In the genomic region with DNA sequence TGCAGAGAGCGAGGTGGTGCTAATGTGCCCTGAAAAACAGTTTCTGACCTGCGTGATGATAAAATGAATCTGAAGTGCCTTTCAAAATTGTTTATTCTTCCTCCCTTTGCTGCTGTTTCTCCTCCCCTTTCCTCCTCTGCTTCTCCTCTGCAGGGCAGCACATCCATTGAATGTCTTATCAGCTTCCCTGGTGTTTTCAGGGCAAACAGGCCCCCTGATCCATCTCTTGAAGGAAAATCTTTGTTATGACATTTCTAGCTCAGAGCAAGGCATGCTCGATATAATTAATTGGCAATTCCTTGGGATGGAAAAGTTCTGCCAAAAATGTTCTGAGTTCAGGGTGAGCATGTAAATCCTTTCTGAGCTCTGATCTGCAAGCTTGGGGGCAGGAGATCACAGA, we compare ENCODE assay signal across 21 cellular contexts.
DNase-seq lines count a peak whose midpoint lies in the region; ATAC-seq, FAIRE-seq and TF ChIP-seq lines count a peak whose summit lies in the region.
"Had no signal": no experiment of that assay in that cellular context is flagged by ENCODE, and none has a peak within 500 bp of the region (broad histone marks: within the 10 kb centered on the region; RNA-seq: fewer than 3 reads in every experiment).

No MANE protein-coding gene starts in this region.

- H2AFZ ChIP-seq in H1 (ENCODE audit: low read length): no peak overlapping the region
- H2AFZ ChIP-seq: GM23338 had no signal

- no peak overlapping the region for H3K9ac ChIP-seq in H1 (replicated peaks in 1 of 4; ENCODE audit: extremely low read depth in 1 of 4, low read depth in 3 of 4, low read length in 3 of 4)

- no peak for TF ChIP-seq RAD21 in H1 (IDR thresholded peaks at IDR 0.05 in 1 of 2, conservative IDR thresholded peaks at IDR 0.05 in 1 of 2; ENCODE audit: low read depth in 2 of 2, low read length in 2 of 2)

- H3K9me3 ChIP-seq in HEK293 (ENCODE audit: control insufficient read depth, insufficient read depth, low read depth, low read length) (no peaks in the 10 kb centered on the region), H1 (ENCODE audit: insufficient read depth in 2 of 2, low read depth in 1 of 2, low read length in 1 of 2) (no peaks in the 10 kb centered on the region), neutrophil (no peaks in the 10 kb centered on the region)
- H3K9me3 ChIP-seq: BE2C had no signal

- H3K79me2 ChIP-seq in H1 (ENCODE audit: control insufficient read depth in 1 of 2, insufficient read depth in 2 of 2, low read length in 2 of 2): no peaks in the 10 kb centered on the region

- H3K4ac ChIP-seq in H1 (replicated peaks; ENCODE audit: insufficient read length, low read depth, low read length): no peak overlapping the region

- H2BK5ac ChIP-seq in H1 (ENCODE audit: low read depth, low read length): no peak overlapping the region

- no peak overlapping the region for H3K56ac ChIP-seq in H1 (replicated peaks; ENCODE audit: insufficient read length, low read depth, low read length)

- H3K4me1 Mint-ChIP-seq in endothelial cell (ENCODE audit: unreplicated experiment): peaks cover 2% of the 10 kb centered on the region
- H3K4me1 Mint-ChIP-seq: CD4-positive, CD25-positive, alpha-beta regulatory T cell; CD8-positive, alpha-beta memory T cell; GM23338 had no signal

- H3K27me3 Mint-ChIP-seq in endothelial cell (ENCODE audit: unreplicated experiment): no peaks in the 10 kb centered on the region
- H3K27me3 Mint-ChIP-seq: CD4-positive, CD25-positive, alpha-beta regulatory T cell had no signal

- no peak overlapping the region for H4K91ac ChIP-seq in H1 (replicated peaks; ENCODE audit: insufficient read length, low read length)

- H3K79me1 ChIP-seq in H1 (ENCODE audit: low read depth, low read length): no peaks in the 10 kb centered on the region

- no peak overlapping the region for H3K4me2 ChIP-seq in H1 (ENCODE audit: insufficient read depth in 1 of 2, low read depth in 2 of 2, low read length in 2 of 2)
- H3K4me2 ChIP-seq: GM23338 had no signal

- H2BK15ac ChIP-seq in H1 (ENCODE audit: low read length): no peak overlapping the region

- H3K27me3 ChIP-seq in H1 (replicated peaks in 1 of 4; ENCODE audit: control insufficient read depth in 3 of 4, extremely low read depth in 1 of 4, insufficient read depth in 3 of 4, low read length in 3 of 4): no peaks in the 10 kb centered on the region; a peak in 1 of 7 replicates
- no peaks in the 10 kb centered on the region for H3K27me3 ChIP-seq in neutrophil
- H3K27me3 ChIP-seq: BE2C had no signal

- TF ChIP-seq CTCF in HEK293 (tag by site-specific recombination; IDR thresholded peaks at IDR 0.05) (no peak), H1 (IDR thresholded peaks at IDR 0.05; ENCODE audit: control extremely low read depth in 1 of 3, insufficient read depth in 1 of 3, low read depth in 1 of 3, low read length in 3 of 3) (no peak), neutrophil (IDR thresholded peaks at IDR 0.05) (no peak), endothelial cell (IDR thresholded peaks at IDR 0.05; ENCODE audit: unreplicated experiment) (no peak)

- CTCF ChIA-PET in HEK293 (lab: Yijun Ruan, JAX): interaction anchor here (0.6 kb wide), 1 partner anchor 53 kb away, joined by 3 read pairs; no protein-coding TSS in a partner anchor
- CTCF ChIA-PET in H1 (lab: Charles Lee; ENCODE audit: partially characterized antibody): interaction anchor here (0.6 kb wide), 1 partner anchor 733 kb away, joined by 4 read pairs; no protein-coding TSS in a partner anchor

- no peak for TF ChIP-seq EP300 in H1 (IDR thresholded peaks at IDR 0.05; ENCODE audit: borderline replicate concordance in 1 of 2, low read depth in 2 of 2, low read length in 2 of 2)

- H3K36me3 ChIP-seq in HEK293 (ENCODE audit: control insufficient read depth in 2 of 2, insufficient read depth in 1 of 2, low read length in 2 of 2) (no peaks in the 10 kb centered on the region), H1 (ENCODE audit: control insufficient read depth in 2 of 4, insufficient read depth in 4 of 4, low read length in 3 of 4) (no peaks in the 10 kb centered on the region), neutrophil (no peaks in the 10 kb centered on the region)
- H3K36me3 ChIP-seq: BE2C had no signal

- DNase-seq in H1 (ENCODE audit: low read depth in 1 of 2, low spot score in 2 of 2) (no peak), endothelial cell (ENCODE audit: low spot score) (no peak)
- DNase-seq: ACHN; BE2C; C1 segment of cervical spinal cord; CD4-positive, CD25-positive, alpha-beta regulatory T cell; CD8-positive, alpha-beta memory T cell; COR-L47; H7 had no signal

- TF ChIP-seq POLR2A in H1 (IDR thresholded peaks at IDR 0.05; ENCODE audit: control extremely low read depth in 1 of 2, low read depth in 2 of 2, low read length in 2 of 2): no peak

- no peak overlapping the region for H3K27ac ChIP-seq in HEK293 (ENCODE audit: extremely low read depth, low read depth, low read length)
- H3K27ac ChIP-seq in H1 (ENCODE audit: low read depth, low read length): no peak overlapping the region
- peak overlapping the region; percentile 76 for H3K27ac ChIP-seq in neutrophil

- POLR2A ChIA-PET in HEK293 (lab: Yijun Ruan, JAX) (no interaction called here), H1 (lab: Charles Lee; ENCODE audit: partially characterized antibody) (no interaction called here)

- no peak overlapping the region for H3K18ac ChIP-seq in H1 (ENCODE audit: extremely low read depth, low read length)

- ATAC-seq in SK-N-SH treated with all-trans-retinoic acid at 6 μM for 48 hours: no peak
- no peak for ATAC-seq in GM18520 (IDR thresholded peaks at IDR 0.05; ENCODE audit: unreplicated experiment)
- ATAC-seq: GM23338, HCT116, HepG2 had no signal

- H4K5ac ChIP-seq in H1 (ENCODE audit: insufficient read length, low read depth, low read length): no peak overlapping the region

- no peak overlapping the region for H2BK12ac ChIP-seq in H1 (ENCODE audit: low read depth, low read length)

- no peak overlapping the region for H2BK120ac ChIP-seq in H1 (replicated peaks; ENCODE audit: low read depth, low read length)

- WGBS in H1 (ENCODE audit: extremely low coverage in 1 of 2, insufficient coverage in 1 of 2, insufficient read length in 1 of 2, insufficient replicate concordance in 2 of 2, low coverage in 1 of 2, low lambda C conversion rate in 2 of 2, missing lambda C conversion rate in 1 of 2), 2 experiments: 90% methylated on average over 3 of the region's 3 CpGs; no CpG with 5 or more reads in 1 of the 2 experiments

- H2AK5ac ChIP-seq in H1 (ENCODE audit: low read depth, low read length): no peak overlapping the region

- H3K4me1 ChIP-seq in HEK293 (ENCODE audit: control insufficient read depth, insufficient read depth, low read length): no peaks in the 10 kb centered on the region; the same call in 1 of the 2 replicates
- no peaks in the 10 kb centered on the region for H3K4me1 ChIP-seq in H1 (replicated peaks in 1 of 4; ENCODE audit: control insufficient read depth in 3 of 4, insufficient read depth in 4 of 4, low read length in 3 of 4)
- H3K4me1 ChIP-seq in neutrophil (ENCODE audit: control insufficient read depth in 1 of 2, insufficient read depth in 1 of 2, low read depth in 1 of 2, low read length in 1 of 2): peaks cover 57 to 63% of the 10 kb centered on the region in 2 experiments

- H3K23ac ChIP-seq in H1 (ENCODE audit: insufficient read length): no peak overlapping the region

- FAIRE-seq in H1 (lab: Jason Lieb, UNC): no peak
- FAIRE-seq: A204.1, G401.6, GM12891, GM18507, HepG2 had no signal

- no peak overlapping the region for H4K8ac ChIP-seq in H1 (ENCODE audit: extremely low read depth, insufficient read depth, low read length)

- no peaks in the 10 kb centered on the region for H3K36me3 Mint-ChIP-seq in endothelial cell (ENCODE audit: low read depth, unreplicated experiment)
- H3K36me3 Mint-ChIP-seq: CD4-positive, CD25-positive, alpha-beta regulatory T cell; CD8-positive, alpha-beta memory T cell; IgD-negative memory B cell had no signal

- H4K20me1 ChIP-seq in H1 (replicated peaks in 1 of 2; ENCODE audit: control insufficient read depth in 1 of 2, insufficient read depth in 2 of 2, low read length in 2 of 2): no peaks in the 10 kb centered on the region

- no peak overlapping the region for H3K4me3 Mint-ChIP-seq in endothelial cell (ENCODE audit: unreplicated experiment)
- H3K4me3 Mint-ChIP-seq: CD4-positive, CD25-positive, alpha-beta regulatory T cell; CD8-positive, alpha-beta memory T cell; GM23338; IgD-negative memory B cell had no signal

- H2BK20ac ChIP-seq in H1 (ENCODE audit: low read length): no peak overlapping the region

- H3K9me3 Mint-ChIP-seq in endothelial cell (ENCODE audit: unreplicated experiment): no peaks in the 10 kb centered on the region
- H3K9me3 Mint-ChIP-seq: CD4-positive, CD25-positive, alpha-beta regulatory T cell; CD8-positive, alpha-beta memory T cell; GM23338; IgD-negative memory B cell had no signal

- H3K14ac ChIP-seq in H1 (ENCODE audit: insufficient read length): peak overlapping the region; percentile 18

- H3K27ac Mint-ChIP-seq in endothelial cell (ENCODE audit: unreplicated experiment): no peak overlapping the region
- H3K27ac Mint-ChIP-seq: CD4-positive, CD25-positive, alpha-beta regulatory T cell; CD8-positive, alpha-beta memory T cell; GM23338 had no signal

- no peaks in the 10 kb centered on the region for H3K23me2 ChIP-seq in H1 (ENCODE audit: low read depth, low read length)

- H3K4me3 ChIP-seq in HEK293 (ENCODE audit: low read depth, low read length): no peak overlapping the region
- no peak overlapping the region for H3K4me3 ChIP-seq in H1 (ENCODE audit: extremely low read depth in 1 of 4, insufficient read depth in 2 of 4, low read depth in 3 of 4, low read length in 4 of 4)
- no peak overlapping the region for H3K4me3 ChIP-seq in neutrophil (ENCODE audit: low read depth in 1 of 2, low read length in 1 of 2)
- H3K4me3 ChIP-seq: GM23338 had no signal

TF ChIP-seq in HEK293, 187 proteins besides CTCF, POLR2A, EP300 and RAD21:
- peak; percentile 81; the same call in 1 of the 2 replicates for TF ChIP-seq ZNF677 (tag by site-specific recombination; IDR thresholded peaks at IDR 0.05)
- no peak for TF ChIP-seq ZFP69B (tag by site-specific recombination; IDR thresholded peaks at IDR 0.05)
- TF ChIP-seq WT1 (tag by site-specific recombination; IDR thresholded peaks at IDR 0.05): peak; percentile 42
- peak; percentile 71 for TF ChIP-seq ZIC2 (tag by site-specific recombination; IDR thresholded peaks at IDR 0.05)

TF ChIP-seq in H1, 55 proteins besides CTCF, POLR2A, EP300 and RAD21 (continues in another document):
- TF ChIP-seq NANOG (IDR thresholded peaks at IDR 0.05; ENCODE audit: insufficient read depth, low read depth, low read length, poor library complexity, severe bottlenecking) (no peak), CTBP2 (IDR thresholded peaks at IDR 0.05; ENCODE audit: borderline replicate concordance, insufficient read depth, insufficient read length, low read length) (no peak), SAP30 (IDR thresholded peaks at IDR 0.05; ENCODE audit: insufficient read depth, insufficient replicate concordance, low read length) (no peak)

TF ChIP-seq in SK-N-SH treated with all-trans-retinoic acid at 6 μM for 48 hours, 23 proteins besides CTCF, POLR2A, EP300 and RAD21 (continues in another document):
- TF ChIP-seq ARNTL (CRISPR knock-in tag; IDR thresholded peaks at IDR 0.05; ENCODE audit: borderline replicate concordance, low read depth): no peak
- no peak for TF ChIP-seq ZNF70 (CRISPR knock-in tag; IDR thresholded peaks at IDR 0.05)
- no peak for TF ChIP-seq ISL1 (CRISPR knock-in tag; IDR thresholded peaks at IDR 0.05)
- TF ChIP-seq TCF4 (CRISPR knock-in tag; IDR thresholded peaks at IDR 0.05; ENCODE audit: borderline replicate concordance): no peak
- no peak for TF ChIP-seq ZNF8 (CRISPR knock-in tag; IDR thresholded peaks at IDR 0.05)
